In genomic region chr14:33758545-33758944, GRCh38 we compare ENCODE assay signal across 26 cellular contexts.
DNase-seq lines count a peak whose midpoint lies in the region; ATAC-seq, FAIRE-seq and TF ChIP-seq lines count a peak whose summit lies in the region.
"Had no signal": no experiment of that assay in that cellular context is flagged by ENCODE, and none has a peak within 500 bp of the region (broad histone marks: within the 10 kb centered on the region; RNA-seq: fewer than 3 reads in every experiment).

No MANE protein-coding gene starts in this region.

- in situ Hi-C loops in HepG2 (cut with HindIII; ENCODE audit: extremely low pct_ligation_motif_present, low pct_unique_long_range_greater_than_20kb), result no loop called here

- no peak overlapping the region for H3K4me3 ChIP-seq in HepG2 (replicated peaks in 1 of 3; ENCODE audit: insufficient read depth in 1 of 3, low read depth in 2 of 3, low read length in 3 of 3)
- H3K4me3 ChIP-seq in right lobe of liver, result no peak overlapping the region
- H3K4me3 ChIP-seq in H1 (ENCODE audit: extremely low read depth in 1 of 4, insufficient read depth in 2 of 4, low read depth in 3 of 4, low read length in 4 of 4), result no peak overlapping the region
- H3K4me3 ChIP-seq in body of pancreas, result no peak overlapping the region
- H3K4me3 ChIP-seq: BLaER1, GM12878 had no signal

- H3K27me3 ChIP-seq in HepG2 (ENCODE audit: control insufficient read depth in 1 of 2, insufficient read depth in 2 of 2, low read length in 2 of 2), result no peaks in the 10 kb centered on the region
- no peaks in the 10 kb centered on the region for H3K27me3 ChIP-seq in right lobe of liver
- H3K27me3 ChIP-seq in H1 (replicated peaks in 1 of 4; ENCODE audit: control insufficient read depth in 3 of 4, extremely low read depth in 1 of 4, insufficient read depth in 3 of 4, low read length in 3 of 4), result no peaks in the 10 kb centered on the region
- no peaks in the 10 kb centered on the region for H3K27me3 ChIP-seq in body of pancreas
- H3K27me3 ChIP-seq: BE2C, BLaER1 had no signal

- H3K4me1 ChIP-seq in HepG2 (ENCODE audit: insufficient read depth, low read length) (no peaks in the 10 kb centered on the region), right lobe of liver (no peaks in the 10 kb centered on the region), H1 (replicated peaks in 1 of 4; ENCODE audit: control insufficient read depth in 3 of 4, insufficient read depth in 4 of 4, low read length in 3 of 4) (peaks cover 0 to 5% (median 0%) of the 10 kb centered on the region in 4 experiments; a peak in 1 of 7 replicates), body of pancreas (no peaks in the 10 kb centered on the region)
- H3K4me1 ChIP-seq: BE2C, BLaER1 had no signal

- no peak overlapping the region for H3K23ac ChIP-seq in H1 (ENCODE audit: insufficient read length)

- no peak overlapping the region for H3K14ac ChIP-seq in H1 (ENCODE audit: insufficient read length)

- no peak overlapping the region for H4K8ac ChIP-seq in H1 (ENCODE audit: extremely low read depth, insufficient read depth, low read length)

- H2AK5ac ChIP-seq in H1 (ENCODE audit: low read depth, low read length), result no peak overlapping the region

- TF ChIP-seq RAD21 in HepG2 (CRISPR knock-in tag; IDR thresholded peaks at IDR 0.05), result no peak
- no peak for TF ChIP-seq RAD21 in H1 (IDR thresholded peaks at IDR 0.05 in 1 of 2, conservative IDR thresholded peaks at IDR 0.05 in 1 of 2; ENCODE audit: low read depth in 2 of 2, low read length in 2 of 2)

- H4K5ac ChIP-seq in H1 (ENCODE audit: insufficient read length, low read depth, low read length), result no peak overlapping the region

- CTCF ChIA-PET in HepG2 (lab: Yijun Ruan, JAX; ENCODE audit: low intra/inter-chr PET ratio, low total read pairs) (no interaction called here), H1 (lab: Charles Lee; ENCODE audit: partially characterized antibody) (interaction anchor here (1.2 to 1.9 kb wide), 3 partner anchors 34 to 83 kb away, joined by 3 to 7 read pairs (median 3); no protein-coding TSS in a partner anchor)

- DNase-seq in HepG2 (ENCODE audit: low spot score) (no peak), right lobe of liver (no peak), H1 (ENCODE audit: low read depth in 1 of 2, low spot score in 2 of 2) (no peak), NCI-H526 (lab: John Stamatoyannopoulos, UW) (no peak), body of pancreas (no peak)
- DNase-seq: ACHN; BE2C; C1 segment of cervical spinal cord; CD4-positive, alpha-beta memory T cell; CD4-positive, CD25-positive, alpha-beta regulatory T cell; CD8-positive, alpha-beta memory T cell; COR-L47; DMS 273 treated with DMSO at 0.1 percent for 48 hours; DMS153; DMS53; DMS79; DND-41; EL; GDM1 had no signal

- no peaks in the 10 kb centered on the region for H4K20me1 ChIP-seq in HepG2 (ENCODE audit: insufficient read depth, low read length)
- no peaks in the 10 kb centered on the region for H4K20me1 ChIP-seq in H1 (replicated peaks in 1 of 2; ENCODE audit: control insufficient read depth in 1 of 2, insufficient read depth in 2 of 2, low read length in 2 of 2)
- H4K20me1 ChIP-seq: BLaER1 had no signal

- no peak overlapping the region for H3K56ac ChIP-seq in H1 (replicated peaks; ENCODE audit: insufficient read length, low read depth, low read length)

- H3K36me3 ChIP-seq in HepG2 (replicated peaks in 1 of 2; ENCODE audit: control insufficient read depth in 1 of 2, insufficient read depth in 2 of 2, low read length in 2 of 2) (no peaks in the 10 kb centered on the region), right lobe of liver (no peaks in the 10 kb centered on the region), H1 (ENCODE audit: control insufficient read depth in 2 of 4, insufficient read depth in 4 of 4, low read length in 3 of 4) (no peaks in the 10 kb centered on the region), body of pancreas (replicated peaks in 1 of 2; ENCODE audit: insufficient read depth in 1 of 2, low read depth in 2 of 2) (no peaks in the 10 kb centered on the region)
- H3K36me3 ChIP-seq: BE2C, BLaER1 had no signal

- intact Hi-C loops in HepG2 (cut with micrococcal nuclease; ENCODE audit: unreplicated experiment) (no loop called here), right lobe of liver (cut with DNase I) (no loop called here), body of pancreas (cut with DNase I) (no loop called here)

- no peak overlapping the region for H3K27ac ChIP-seq in HepG2 (ENCODE audit: extremely low read length, insufficient read depth, low read length)
- no peak overlapping the region for H3K27ac ChIP-seq in right lobe of liver
- peak overlapping the region; percentile 38; the same call in 1 of the 2 replicates for H3K27ac ChIP-seq in VCaP
- no peak overlapping the region for H3K27ac ChIP-seq in H1 (ENCODE audit: low read depth, low read length)
- H3K27ac ChIP-seq in body of pancreas, result no peak overlapping the region
- H3K27ac ChIP-seq: 22Rv1, BLaER1 had no signal

- H3K4ac ChIP-seq in H1 (replicated peaks; ENCODE audit: insufficient read length, low read depth, low read length), result no peak overlapping the region

- no peak for ATAC-seq in HepG2
- no peak for ATAC-seq in right lobe of liver
- ATAC-seq in GM21786 (IDR thresholded peaks at IDR 0.05; ENCODE audit: unreplicated experiment), result no peak
- no peak for ATAC-seq in body of pancreas
- ATAC-seq: GM12878 had no signal

- no peaks in the 10 kb centered on the region for H3K9me3 ChIP-seq in HepG2 (ENCODE audit: low read length)
- H3K9me3 ChIP-seq in right lobe of liver, result no peaks in the 10 kb centered on the region
- H3K9me3 ChIP-seq in H1 (ENCODE audit: insufficient read depth in 2 of 2, low read depth in 1 of 2, low read length in 1 of 2), result no peaks in the 10 kb centered on the region
- no peaks in the 10 kb centered on the region for H3K9me3 ChIP-seq in body of pancreas
- H3K9me3 ChIP-seq: BLaER1 had no signal

- H4K91ac ChIP-seq in H1 (replicated peaks; ENCODE audit: insufficient read length, low read length), result no peak overlapping the region

- H3K4me2 ChIP-seq in HepG2 (ENCODE audit: low read depth, low read length) (no peak overlapping the region), H1 (ENCODE audit: insufficient read depth in 1 of 2, low read depth in 2 of 2, low read length in 2 of 2) (no peak overlapping the region)
- H3K4me2 ChIP-seq: BLaER1 had no signal

- no peak for TF ChIP-seq POLR2A in HepG2 (IDR thresholded peaks at IDR 0.05; ENCODE audit: insufficient read depth in 1 of 2, low read depth in 2 of 2, low read length in 2 of 2)
- TF ChIP-seq POLR2A in right lobe of liver (IDR thresholded peaks at IDR 0.05), result no peak
- no peak for TF ChIP-seq POLR2A in H1 (IDR thresholded peaks at IDR 0.05; ENCODE audit: control extremely low read depth in 1 of 2, low read depth in 2 of 2, low read length in 2 of 2)
- TF ChIP-seq POLR2A in body of pancreas (IDR thresholded peaks at IDR 0.05), result no peak

- H2BK5ac ChIP-seq in H1 (ENCODE audit: low read depth, low read length), result no peak overlapping the region

- TF ChIP-seq EP300 in HepG2 (IDR thresholded peaks at IDR 0.05; ENCODE audit: low read depth in 2 of 2, low read length in 2 of 2), result no peak
- no peak for TF ChIP-seq EP300 in HepG2 (CRISPR knock-in tag; IDR thresholded peaks at IDR 0.05; ENCODE audit: borderline replicate concordance)
- no peak for TF ChIP-seq EP300 in H1 (IDR thresholded peaks at IDR 0.05; ENCODE audit: borderline replicate concordance in 1 of 2, low read depth in 2 of 2, low read length in 2 of 2)

- TF ChIP-seq CTCF in HepG2 (CRISPR knock-in tag; IDR thresholded peaks at IDR 0.05) (no peak), right lobe of liver (IDR thresholded peaks at IDR 0.05) (no peak), VCaP (conservative IDR thresholded peaks at IDR 0.05) (no peak), H1 (IDR thresholded peaks at IDR 0.05; ENCODE audit: control extremely low read depth in 1 of 3, insufficient read depth in 1 of 3, low read depth in 1 of 3, low read length in 3 of 3) (no peak), body of pancreas (IDR thresholded peaks at IDR 0.05) (no peak)

- H3K79me2 ChIP-seq in HepG2 (ENCODE audit: insufficient read depth, low read length) (no peaks in the 10 kb centered on the region), H1 (ENCODE audit: control insufficient read depth in 1 of 2, insufficient read depth in 2 of 2, low read length in 2 of 2) (no peaks in the 10 kb centered on the region)

- POLR2A ChIA-PET in HepG2 (lab: Yijun Ruan, JAX), result no interaction called here
- POLR2A ChIA-PET in H1 (lab: Charles Lee; ENCODE audit: partially characterized antibody), result no interaction called here

- H2BK20ac ChIP-seq in H1 (ENCODE audit: low read length), result no peak overlapping the region

- H3K23me2 ChIP-seq in H1 (ENCODE audit: low read depth, low read length), result no peaks in the 10 kb centered on the region

- no peak overlapping the region for H2BK15ac ChIP-seq in H1 (ENCODE audit: low read length)

- no TSS peak for BruUV-seq in HepG2 (replicated peaks; lab: Mats Ljungman, UMichigan)

- FAIRE-seq in HepG2 (lab: Jason Lieb, UNC) (no peak), H1 (lab: Jason Lieb, UNC) (no peak)
- FAIRE-seq: GM12878, GM12892, GM18507 had no signal

- no peak overlapping the region for H2BK120ac ChIP-seq in H1 (replicated peaks; ENCODE audit: low read depth, low read length)

- H3K9ac ChIP-seq in HepG2 (ENCODE audit: insufficient read depth, low read depth, low read length), result no peak overlapping the region
- H3K9ac ChIP-seq in H1 (replicated peaks in 1 of 4; ENCODE audit: extremely low read depth in 1 of 4, low read depth in 3 of 4, low read length in 3 of 4), result no peak overlapping the region
- H3K9ac ChIP-seq: BLaER1 had no signal

- no peak overlapping the region for H3K18ac ChIP-seq in H1 (ENCODE audit: extremely low read depth, low read length)

- no peak overlapping the region for H2BK12ac ChIP-seq in H1 (ENCODE audit: low read depth, low read length)

- H2AFZ ChIP-seq in HepG2 (ENCODE audit: low read length), result no peak overlapping the region
- H2AFZ ChIP-seq in H1 (ENCODE audit: low read length), result no peak overlapping the region

- H3K79me1 ChIP-seq in H1 (ENCODE audit: low read depth, low read length), result no peaks in the 10 kb centered on the region

TF ChIP-seq in HepG2, 621 proteins besides CTCF, POLR2A, EP300 and RAD21 (continues in another document):
- TF ChIP-seq SMC3 (IDR thresholded peaks at IDR 0.05; ENCODE audit: low read length), result no peak
- TF ChIP-seq MAFF (IDR thresholded peaks at IDR 0.05; ENCODE audit: low read depth, low read length), result peak; percentile 94
- peak; percentile 91 to 96 for TF ChIP-seq MAFK (conservative IDR thresholded peaks at IDR 0.05 in 1 of 2, IDR thresholded peaks at IDR 0.05 in 1 of 2; ENCODE audit: low read length in 2 of 2)

TF ChIP-seq in H1, 55 proteins besides CTCF, POLR2A, EP300 and RAD21 (continues in another document):
- TF ChIP-seq CHD2 (IDR thresholded peaks at IDR 0.05; ENCODE audit: low read length) (no peak), POLR2AphosphoS5 (IDR thresholded peaks at IDR 0.05; ENCODE audit: low read depth, low read length) (no peak), CEBPB (IDR thresholded peaks at IDR 0.05; ENCODE audit: low read depth, low read length) (no peak), CBX8 (IDR thresholded peaks at IDR 0.05; ENCODE audit: borderline replicate concordance, low read depth, low read length) (no peak), TAF7 (optimal IDR thresholded peaks at IDR 0.05; ENCODE audit: borderline replicate concordance, low read depth, low read length) (no peak), CTBP2 (IDR thresholded peaks at IDR 0.05; ENCODE audit: borderline replicate concordance, insufficient read depth, insufficient read length, low read length) (no peak), PHF8 (conservative IDR thresholded peaks at IDR 0.05; ENCODE audit: low read depth, low read length) (no peak)

Comparison
In these comparisons a context has a peak if more than half of its experiments do, and no peak if none do; other contexts are left out.
1. Of the 41 proteins assayed by ChIP-seq in both HepG2 and H1: peak only in HepG2: none; only in H1: none; in both: MAFK; in neither: 40.